Comparison of ENCODE assay signal across 8 cellular contexts in the genomic region with DNA sequence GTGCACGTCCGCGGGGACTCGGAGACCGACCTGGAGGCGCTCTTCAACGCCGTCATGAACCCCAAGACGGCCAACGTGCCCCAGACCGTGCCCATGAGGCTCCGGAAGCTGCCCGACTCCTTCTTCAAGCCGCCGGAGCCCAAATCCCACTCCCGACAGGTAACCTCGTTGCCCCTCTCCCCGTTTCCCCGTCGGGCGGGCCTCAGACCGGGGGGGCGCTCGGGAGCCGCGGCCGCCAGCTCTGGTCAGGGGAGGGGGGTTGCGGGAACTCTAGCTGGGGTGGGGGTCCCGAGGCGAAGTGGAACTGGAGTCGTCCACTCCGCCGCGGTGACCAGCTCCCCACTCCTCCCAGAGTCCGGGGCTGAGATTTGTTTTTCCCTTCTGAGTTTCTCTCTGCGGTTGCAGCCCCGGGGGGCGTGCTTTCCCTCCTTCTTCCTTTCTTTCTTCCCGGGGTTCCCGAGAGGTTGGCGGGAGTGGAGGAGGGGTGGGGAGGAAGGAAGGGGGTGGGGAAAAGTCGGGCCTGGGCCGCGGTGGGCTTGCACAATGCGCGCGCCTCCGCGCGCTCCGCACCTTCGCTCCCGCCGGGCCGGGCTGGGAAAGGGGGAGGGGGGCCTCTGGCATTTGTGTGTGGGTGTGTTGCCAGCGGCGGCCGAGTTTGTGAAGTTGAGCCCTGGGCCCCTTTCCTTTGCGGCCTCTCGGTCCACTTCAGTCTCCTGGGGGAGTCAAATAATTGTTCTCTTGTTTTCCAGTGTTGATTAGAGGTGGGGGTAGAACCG. TPM values are rescaled to one million over a fixed set of nuclear protein-coding genes. Genes with fewer than 3 reads are reported as not detected.
A peak's percentile ranks its signal among the peaks of the same experiment; 100 is the strongest.
DNase-seq lines count a peak whose midpoint lies in the region; ATAC-seq and TF ChIP-seq lines count a peak whose summit lies in the region.

No MANE protein-coding gene starts in this region.

- H3K4me3 Mint-ChIP-seq in stimulated activated naive CD8-positive, alpha-beta T cell treated with anti-CD3 and anti-CD28 coated beads, Interleukin-15, Interleukin-2, amounts not matched to agents 100 ng/mL and 50 ng/mL, for 24 hours = peak overlapping the region; percentile 41

- H3K9me3 Mint-ChIP-seq in stimulated activated naive CD8-positive, alpha-beta T cell treated with anti-CD3 and anti-CD28 coated beads, Interleukin-15, Interleukin-2, amounts not matched to agents 100 ng/mL and 50 ng/mL, for 24 hours = no peaks in the 10 kb centered on the region

- peaks cover 68% of the 10 kb centered on the region for H3K27me3 Mint-ChIP-seq in stimulated activated naive CD8-positive, alpha-beta T cell treated with anti-CD3 and anti-CD28 coated beads, Interleukin-15, Interleukin-2, amounts not matched to agents 100 ng/mL and 50 ng/mL, for 24 hours

- DNase-seq in activated effector memory CD4-positive, alpha-beta T cell treated with anti-CD3 and anti-CD28 coated beads, Interleukin-2, amount 50 U/mL, for 16 hours = peak; percentile 66
- no peak for DNase-seq in activated effector memory CD4-positive, alpha-beta T cell treated with Interleukin-2 at 50 U/mL for 16 hours
- DNase-seq in SJSA1 (ENCODE audit: low read depth in 1 of 2, low spot score in 2 of 2) = peak; percentile 53 to 75
- DNase-seq in dermis microvascular lymphatic vessel endothelial cell (ENCODE audit: low read depth in 2 of 2) = peak; percentile 48 to 77
- peak; percentile 81 for DNase-seq in left lobe of liver (ENCODE audit: low spot score)

- H3K27ac ChIP-seq in SJSA1 = peak overlapping the region; percentile 74

- H3K4me3 ChIP-seq in SJSA1 = peak overlapping the region; percentile 77

- H3K4me1 ChIP-seq in SJSA1 (replicated peaks) = peaks cover 17% of the 10 kb centered on the region

- peaks cover 9% of the 10 kb centered on the region for H3K36me3 ChIP-seq in SJSA1

- H3K9me3 ChIP-seq in SJSA1 (replicated peaks) = no peaks in the 10 kb centered on the region

- no peaks in the 10 kb centered on the region for H3K36me3 Mint-ChIP-seq in stimulated activated naive CD8-positive, alpha-beta T cell treated with anti-CD3 and anti-CD28 coated beads, Interleukin-15, Interleukin-2, amounts not matched to agents 100 ng/mL and 50 ng/mL, for 24 hours (ENCODE audit: low read depth)

- ATAC-seq in left lobe of liver (peak; percentile 67), GM18505 (IDR thresholded peaks at IDR 0.05; ENCODE audit: unreplicated experiment) (no peak), HG02588 (IDR thresholded peaks at IDR 0.05; ENCODE audit: unreplicated experiment) (no peak)

- H3K27me3 ChIP-seq in SJSA1 (replicated peaks) = no peaks in the 10 kb centered on the region

- H3K4me1 Mint-ChIP-seq in stimulated activated naive CD8-positive, alpha-beta T cell treated with anti-CD3 and anti-CD28 coated beads, Interleukin-15, Interleukin-2, amounts not matched to agents 100 ng/mL and 50 ng/mL, for 24 hours (ENCODE audit: low read depth) = peaks cover 15% of the 10 kb centered on the region

- no peak overlapping the region for H3K27ac Mint-ChIP-seq in stimulated activated naive CD8-positive, alpha-beta T cell treated with anti-CD3 and anti-CD28 coated beads, Interleukin-15, Interleukin-2, amounts not matched to agents 100 ng/mL and 50 ng/mL, for 24 hours

- TF ChIP-seq POLR2A in GM18505 (IDR thresholded peaks at IDR 0.05; ENCODE audit: borderline replicate concordance, extremely low read depth, insufficient read depth, insufficient read length) = no peak

RNA-seq across cellular contexts. Expression of a gene that starts 1.0 kb away (rescaled TPM):
- total RNA-seq in SJSA1 (2014; rRNA removed; shearing (Covaris generic)) = 30.0 and 38.1 TPM in 2 replicates
- total RNA-seq in dermis microvascular lymphatic vessel endothelial cell (63.3 and 109 TPM in 2 replicates), left lobe of liver (18.2 TPM)
